ENCODE assay signal across 8 cellular contexts in genomic region chr12:118061876-118062791, GRCh38. TPM values are rescaled to one million over a fixed set of nuclear protein-coding genes. Genes with fewer than 3 reads are reported as not detected.
DNase-seq lines count a peak whose midpoint lies in the region; ATAC-seq, FAIRE-seq and TF ChIP-seq lines count a peak whose summit lies in the region.

No MANE protein-coding gene starts in this region.

- WGBS in endodermal cell (ENCODE audit: insufficient coverage in 1 of 2, insufficient read length in 1 of 2), 2 experiments = 0 to 2% methylated on average over 27 to 41 of the region's 41 CpGs

- H3K4me1 ChIP-seq in endodermal cell (ENCODE audit: control insufficient read depth, insufficient read depth, low read length) = peaks cover 12% of the 10 kb centered on the region

- H3K27me3 ChIP-seq in endodermal cell (ENCODE audit: control insufficient read depth, insufficient read depth, low read length, poor library complexity, severe bottlenecking) = no peaks in the 10 kb centered on the region

- no peaks in the 10 kb centered on the region for H3K9me3 Mint-ChIP-seq in T-helper 2 cell treated with Interferon-gamma antibody and Interleukin-4, amounts not matched to agents 5 μg/mL and 100 μg/mL, for 36 hours
- no peaks in the 10 kb centered on the region for H3K9me3 Mint-ChIP-seq in endodermal cell

- peaks cover 12% of the 10 kb centered on the region for H3K36me3 ChIP-seq in endodermal cell (ENCODE audit: control insufficient read depth, insufficient read depth, low read length)

- TF ChIP-seq CTCF in endodermal cell (conservative IDR thresholded peaks at IDR 0.05) = no peak

- FAIRE-seq in HTR-8/SVneo (lab: Jason Lieb, UNC) = no peak

- peak; percentile 65 for DNase-seq in DMS53 treated with DMSO at 0.1 percent for 48 hours (lab: John Stamatoyannopoulos, UW; ENCODE audit: unreplicated experiment)
- DNase-seq in HTR-8/SVneo (ENCODE audit: insufficient read length, low spot score) = peak; percentile 45
- no peak for DNase-seq in T-helper 2 cell treated with Interferon-gamma antibody and Interleukin-4, amounts not matched to agents 5 μg/mL and 100 μg/mL, for 36 hours (ENCODE audit: low spot score)
- DNase-seq in endodermal cell = peak; percentile 88
- DNase-seq in lung microvascular endothelial cell (ENCODE audit: low read depth in 2 of 2) = peak; percentile 40 to 66
- peak in 29 of 49 donors; percentile 6 to 74 (median 26) for DNase-seq in substantia nigra (lab: John Stamatoyannopoulos, UW)

- H3K27ac Mint-ChIP-seq in T-helper 2 cell treated with Interferon-gamma antibody and Interleukin-4, amounts not matched to agents 5 μg/mL and 100 μg/mL, for 36 hours = peak overlapping the region; percentile 99
- peak overlapping the region; percentile 97 for H3K27ac Mint-ChIP-seq in endodermal cell

- H3K27ac ChIP-seq in endodermal cell (ENCODE audit: low read depth, low read length) = peak overlapping the region; percentile 29
- peak overlapping the region; percentile 96 for H3K27ac ChIP-seq in substantia nigra (ENCODE audit: low read depth, low read length, poor library complexity, severe bottlenecking)

- H3K9me3 ChIP-seq in endodermal cell (ENCODE audit: control insufficient read depth, low read length) = no peaks in the 10 kb centered on the region

- H3K4me3 Mint-ChIP-seq in T-helper 2 cell treated with Interferon-gamma antibody and Interleukin-4, amounts not matched to agents 5 μg/mL and 100 μg/mL, for 36 hours = peak overlapping the region; percentile 99
- H3K4me3 Mint-ChIP-seq in endodermal cell = peak overlapping the region; percentile 83

- peaks cover 52% of the 10 kb centered on the region for H3K4me1 Mint-ChIP-seq in T-helper 2 cell treated with Interferon-gamma antibody and Interleukin-4, amounts not matched to agents 5 μg/mL and 100 μg/mL, for 36 hours (ENCODE audit: low read depth)
- peaks cover 41% of the 10 kb centered on the region for H3K4me1 Mint-ChIP-seq in endodermal cell

- H3K27me3 Mint-ChIP-seq in T-helper 2 cell treated with Interferon-gamma antibody and Interleukin-4, amounts not matched to agents 5 μg/mL and 100 μg/mL, for 36 hours (ENCODE audit: low read depth) = no peaks in the 10 kb centered on the region
- no peaks in the 10 kb centered on the region for H3K27me3 Mint-ChIP-seq in endodermal cell (ENCODE audit: insufficient read depth)

- H3K9ac ChIP-seq in endodermal cell (ENCODE audit: extremely low read depth, low read length, poor library complexity, severe bottlenecking) = peak overlapping the region; percentile 83

- peak overlapping the region; percentile 89 for H3K4me3 ChIP-seq in endodermal cell (ENCODE audit: low read length)

- peaks cover 3% of the 10 kb centered on the region for H3K36me3 Mint-ChIP-seq in T-helper 2 cell treated with Interferon-gamma antibody and Interleukin-4, amounts not matched to agents 5 μg/mL and 100 μg/mL, for 36 hours (ENCODE audit: low read depth)
- peaks cover 16% of the 10 kb centered on the region for H3K36me3 Mint-ChIP-seq in endodermal cell (ENCODE audit: low read depth)

- no peak for ATAC-seq in HG02973 (IDR thresholded peaks at IDR 0.05; ENCODE audit: unreplicated experiment)
- ATAC-seq in GM21576 (IDR thresholded peaks at IDR 0.05; ENCODE audit: unreplicated experiment) = no peak

RNA-seq across cellular contexts. Expression of gene WSB2, which starts 1.2 kb away (rescaled TPM):
- total RNA-seq in endodermal cell = 10 to 100 TPM; 60.7 to 61.7 TPM
- 54.5 TPM for polyA plus RNA-seq in endodermal cell (2013, experiment 1 of 2)
- polyA plus RNA-seq in endodermal cell (2013, experiment 2 of 2) = 62.1 TPM
- 82.4 and 174 TPM in 2 replicates for total RNA-seq in lung microvascular endothelial cell

RNA-seq across cellular contexts. Expression of gene VSIG10, which starts 41.7 kb away (rescaled TPM):
- total RNA-seq in endodermal cell = 10 to 100 TPM; 35.4 to 43.8 TPM
- polyA plus RNA-seq in endodermal cell (2013, experiment 1 of 2) = 19.1 TPM
- 18.8 TPM for polyA plus RNA-seq in endodermal cell (2013, experiment 2 of 2)
- 39.4 and 49.8 TPM in 2 replicates for total RNA-seq in lung microvascular endothelial cell

RNA-seq across cellular contexts. Expression of gene RFC5, which starts 45.6 kb away (rescaled TPM):
- total RNA-seq in endodermal cell (10 to 100 TPM; 32.2 to 46.2 TPM), lung microvascular endothelial cell (12.1 and 15.3 TPM in 2 replicates)
- 56.0 TPM for polyA plus RNA-seq in endodermal cell (2013, experiment 1 of 2)
- 48.0 TPM for polyA plus RNA-seq in endodermal cell (2013, experiment 2 of 2)
